ENCODE assay signal across 17 cellular contexts in the genomic region with DNA sequence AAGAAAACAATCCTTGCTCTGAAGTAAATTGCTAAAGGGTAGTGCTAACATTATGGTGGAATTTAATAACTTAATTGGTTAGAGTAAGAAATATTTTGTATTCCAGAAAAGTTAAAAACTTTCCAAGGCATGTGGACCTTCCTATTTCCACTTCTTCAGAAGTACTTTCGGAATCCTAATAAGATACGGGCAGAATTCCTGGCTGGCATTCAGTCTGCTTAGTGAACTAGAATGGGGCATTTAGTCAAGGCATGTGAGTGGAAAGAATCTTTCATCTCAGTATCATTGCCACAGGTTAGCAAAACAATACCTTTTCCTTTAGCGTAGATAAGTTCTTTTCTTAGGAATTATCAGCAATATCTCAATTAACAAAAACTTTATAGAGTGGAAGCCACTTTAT.
DNase-seq lines count a peak whose midpoint lies in the region; ATAC-seq, FAIRE-seq and TF ChIP-seq lines count a peak whose summit lies in the region.
"Had no signal": no experiment of that assay in that cellular context is flagged by ENCODE, and none has a peak within 500 bp of the region (broad histone marks: within the 10 kb centered on the region; RNA-seq: fewer than 3 reads in every experiment).

No MANE protein-coding gene starts in this region.

- H2BK5ac ChIP-seq in IMR-90 (ENCODE audit: low read depth, low read length, poor library complexity, severe bottlenecking) = peak overlapping the region; percentile 39

- H4K8ac ChIP-seq in IMR-90 (ENCODE audit: low read depth in 2 of 2, low read length in 2 of 2) = peak overlapping the region in 1 of 2 experiments; percentile 47; a peak in 1 of 4 replicates

- peaks cover 51% of the 10 kb centered on the region for H3K4me1 Mint-ChIP-seq in astrocyte (ENCODE audit: low read depth, unreplicated experiment)

- TF ChIP-seq POLR2A in IMR-90 (IDR thresholded peaks at IDR 0.05; ENCODE audit: low read depth, low read length) = no peak

- intact Hi-C loops in IMR-90 (cut with micrococcal nuclease) = no loop called here

- DNase-seq in IMR-90 (no peak), astrocyte (ENCODE audit: low read depth) (peak; percentile 27), kidney tubule cell (ENCODE audit: low spot score) (peak; percentile 4), smooth muscle cell (lab: John Stamatoyannopoulos, UW; ENCODE audit: unreplicated experiment) (no peak), islet precursor cell (no peak)
- DNase-seq: BE2C; CD4-positive, alpha-beta memory T cell; DMS153; DMS79 treated with DMSO at 0.1 percent for 48 hours; EL; HCEC 1CT; HFFc6 had no signal

- TF ChIP-seq CTCF in IMR-90 (conservative IDR thresholded peaks at IDR 0.05; ENCODE audit: low read depth, low read length) (no peak), astrocyte (IDR thresholded peaks at IDR 0.05; ENCODE audit: insufficient read depth, low read depth, low read length) (no peak), smooth muscle cell (IDR thresholded peaks at IDR 0.05; ENCODE audit: borderline replicate concordance, insufficient read depth, poor library complexity, severe bottlenecking) (no peak)

- no CpG with 5 or more reads among the region's 3 CpGs for WGBS in IMR-90 (ENCODE audit: extremely low coverage in 2 of 2, insufficient read length in 1 of 2), 2 experiments
- 94% methylated on average over 3 of the region's 3 CpGs for WGBS in smooth muscle cell (ENCODE audit: low lambda C conversion rate)

- peaks cover 26% of the 10 kb centered on the region for H3K36me3 ChIP-seq in IMR-90 (ENCODE audit: control insufficient read depth, insufficient read depth, low read length)
- H3K36me3 ChIP-seq in astrocyte (ENCODE audit: insufficient read depth, low read length) = peaks cover 7% of the 10 kb centered on the region
- H3K36me3 ChIP-seq in smooth muscle cell (ENCODE audit: low read depth) = no peaks in the 10 kb centered on the region
- H3K36me3 ChIP-seq: BE2C had no signal

- H3K9me1 ChIP-seq in IMR-90 (ENCODE audit: insufficient read depth, low read length) = peaks cover 22% of the 10 kb centered on the region

- no peak overlapping the region for H3K4me3 Mint-ChIP-seq in astrocyte (ENCODE audit: unreplicated experiment)
- H3K4me3 Mint-ChIP-seq: CD4-positive, alpha-beta memory T cell; HFFc6 had no signal

- no TSS peak for BruUV-seq in IMR-90 (replicated peaks; lab: Mats Ljungman, UMichigan)

- no peak overlapping the region for H3K27ac Mint-ChIP-seq in astrocyte (ENCODE audit: unreplicated experiment)
- H3K27ac Mint-ChIP-seq: CD4-positive, alpha-beta memory T cell; HFFc6 had no signal

- H4K91ac ChIP-seq in IMR-90 (ENCODE audit: insufficient read depth, low read depth, low read length) = no peak overlapping the region

- POLR2A ChIA-PET in IMR-90 (lab: Charles Lee; ENCODE audit: unreplicated experiment) = interaction anchor here (0.7 kb wide), 1 partner anchor 26 kb away, joined by 14 read pairs; no protein-coding TSS in a partner anchor

- peaks cover 22% of the 10 kb centered on the region for H3K4me1 ChIP-seq in IMR-90 (ENCODE audit: control insufficient read depth, insufficient read depth, low read length)
- H3K4me1 ChIP-seq in astrocyte (ENCODE audit: insufficient read depth, low read length) = peaks cover 47% of the 10 kb centered on the region
- peaks cover 28% of the 10 kb centered on the region for H3K4me1 ChIP-seq in smooth muscle cell (ENCODE audit: low read depth)
- H3K4me1 ChIP-seq: A549 had no signal

- H2BK20ac ChIP-seq in IMR-90 (ENCODE audit: low read depth, low read length) = peak overlapping the region; percentile 43; the same call in 1 of the 2 replicates

- no peak overlapping the region for H3K9ac ChIP-seq in IMR-90 (ENCODE audit: low read depth, low read length)
- no peak overlapping the region for H3K9ac ChIP-seq in astrocyte (ENCODE audit: low read length)
- no peak overlapping the region for H3K9ac ChIP-seq in smooth muscle cell (ENCODE audit: low read depth)

- H3K4me3 ChIP-seq in IMR-90 (ENCODE audit: insufficient read depth, low read depth, low read length) (no peak overlapping the region), astrocyte (ENCODE audit: insufficient read depth, low read depth, low read length) (no peak overlapping the region), smooth muscle cell (no peak overlapping the region)
- H3K4me3 ChIP-seq: A549 had no signal

- H3K9me3 ChIP-seq in IMR-90 (ENCODE audit: control insufficient read depth, insufficient read depth, low read length) = no peaks in the 10 kb centered on the region
- H3K9me3 ChIP-seq in astrocyte (ENCODE audit: insufficient read depth, low read depth, low read length) = no peaks in the 10 kb centered on the region
- no peaks in the 10 kb centered on the region for H3K9me3 ChIP-seq in smooth muscle cell (replicated peaks; ENCODE audit: low read depth)
- H3K9me3 ChIP-seq: A549, BE2C had no signal

- CTCF ChIA-PET in IMR-90 (lab: Yijun Ruan, JAX) = interaction anchor here (1.6 kb wide), 1 partner anchor 74 kb away, joined by 4 read pairs; no protein-coding TSS in a partner anchor

- H2BK120ac ChIP-seq in IMR-90 (ENCODE audit: low read depth, low read length) = peak overlapping the region; percentile 73; the same call in 1 of the 2 replicates

- H3K56ac ChIP-seq in IMR-90 (ENCODE audit: extremely low read depth, insufficient read depth, low read length) = no peak overlapping the region

- H3K4ac ChIP-seq in IMR-90 (ENCODE audit: low read depth, low read length) = peak overlapping the region; percentile 18; the same call in 1 of the 2 replicates

- dilution Hi-C loops in IMR-90 (cut with HindIII; ENCODE audit: low sequenced_read_pairs, unreplicated experiment) = no loop called here

- H3K27me3 ChIP-seq in IMR-90 (ENCODE audit: control insufficient read depth, insufficient read depth, low read length) = no peaks in the 10 kb centered on the region
- H3K27me3 ChIP-seq in astrocyte (ENCODE audit: insufficient read depth, low read length) = no peaks in the 10 kb centered on the region
- H3K27me3 ChIP-seq in smooth muscle cell (ENCODE audit: low read depth) = no peaks in the 10 kb centered on the region
- H3K27me3 ChIP-seq: BE2C had no signal

- H2BK15ac ChIP-seq in IMR-90 (ENCODE audit: low read depth, low read length) = peak overlapping the region; percentile 77; the same call in 1 of the 3 replicates

- no peaks in the 10 kb centered on the region for H3K27me3 Mint-ChIP-seq in astrocyte (ENCODE audit: low read depth, unreplicated experiment)

- no peak for TF ChIP-seq RAD21 in IMR-90 (IDR thresholded peaks at IDR 0.05; ENCODE audit: low read length)

- H3K27ac ChIP-seq in IMR-90 (ENCODE audit: insufficient read depth, low read length) (no peak overlapping the region), astrocyte (ENCODE audit: low read depth, low read length) (no peak overlapping the region), smooth muscle cell (ENCODE audit: low read depth) (peak overlapping the region; percentile 45)
- H3K27ac ChIP-seq: A549 had no signal

- H3K79me2 ChIP-seq in astrocyte (ENCODE audit: insufficient read depth, low read length) (peaks cover 4% of the 10 kb centered on the region), smooth muscle cell (ENCODE audit: low read depth) (peaks cover 7% of the 10 kb centered on the region)

- no peak for FAIRE-seq in astrocyte (lab: Jason Lieb, UNC)
- FAIRE-seq: A549, D721Med, G401.6, GM19239 had no signal

- no peaks in the 10 kb centered on the region for H4K20me1 ChIP-seq in IMR-90 (ENCODE audit: insufficient read depth, low read length)
- no peaks in the 10 kb centered on the region for H4K20me1 ChIP-seq in astrocyte (ENCODE audit: insufficient read depth, low read length)
- no peaks in the 10 kb centered on the region for H4K20me1 ChIP-seq in smooth muscle cell (ENCODE audit: low read depth)

- H3K23ac ChIP-seq in IMR-90 (ENCODE audit: low read depth, low read length) = no peak overlapping the region

- no peak overlapping the region for H2AK5ac ChIP-seq in IMR-90 (ENCODE audit: low read depth, low read length)

- peaks cover 12% of the 10 kb centered on the region for H3F3A ChIP-seq in smooth muscle cell (ENCODE audit: low read depth)

- H4K5ac ChIP-seq in IMR-90 (ENCODE audit: low read depth, low read length) = no peak overlapping the region

- no peak overlapping the region for H2AFZ ChIP-seq in IMR-90 (replicated peaks; ENCODE audit: low read length, poor library complexity)
- H2AFZ ChIP-seq in astrocyte (ENCODE audit: low read depth, low read length) = no peak overlapping the region
- no peak overlapping the region for H2AFZ ChIP-seq in smooth muscle cell (ENCODE audit: low read depth)

- peaks cover 13% of the 10 kb centered on the region for H3K36me3 Mint-ChIP-seq in astrocyte (ENCODE audit: low read depth, unreplicated experiment)
- H3K36me3 Mint-ChIP-seq: CD4-positive, alpha-beta memory T cell had no signal

- peaks cover 18 to 49% of the 10 kb centered on the region in 2 experiments for H3K79me1 ChIP-seq in IMR-90 (ENCODE audit: low read depth in 1 of 2, low read length in 2 of 2)

- H3K14ac ChIP-seq in IMR-90 (replicated peaks; ENCODE audit: low read depth, low read length) = peak overlapping the region; percentile 62; the same call in 1 of the 2 replicates

- H3K4me2 ChIP-seq in IMR-90 (ENCODE audit: low read depth, low read length) = no peak overlapping the region
- H3K4me2 ChIP-seq in astrocyte (ENCODE audit: low read length) = no peak overlapping the region
- H3K4me2 ChIP-seq in smooth muscle cell = no peak overlapping the region
- H3K4me2 ChIP-seq: A549 had no signal

- ATAC-seq in IMR-90 (ENCODE audit: low read depth) (no peak), HG03196 (IDR thresholded peaks at IDR 0.05; ENCODE audit: unreplicated experiment) (no peak)
- ATAC-seq: A549 had no signal

- in situ Hi-C loops in IMR-90 (cut with MboI; ENCODE audit: low sequenced_read_pairs) = no loop called here

- H3K9me3 Mint-ChIP-seq in astrocyte (ENCODE audit: unreplicated experiment) = peaks cover 2% of the 10 kb centered on the region
- H3K9me3 Mint-ChIP-seq: CD4-positive, alpha-beta memory T cell; HFFc6 had no signal

- H2AK9ac ChIP-seq in IMR-90 (replicated peaks; ENCODE audit: low read depth, low read length, poor library complexity) = no peak overlapping the region

- H3K18ac ChIP-seq in IMR-90 (ENCODE audit: low read depth, low read length) = peak overlapping the region; percentile 43; the same call in 1 of the 2 replicates

TF ChIP-seq in IMR-90, 13 proteins besides CTCF, POLR2A, EP300 and RAD21 (continues in another document):
- TF ChIP-seq MXI1 (IDR thresholded peaks at IDR 0.05; ENCODE audit: borderline replicate concordance, low read depth, low read length) (no peak), MAFK (IDR thresholded peaks at IDR 0.05; ENCODE audit: low read depth, low read length) (no peak), NFE2L2 (IDR thresholded peaks at IDR 0.05; ENCODE audit: low read depth, low read length) (no peak), RFX5 (IDR thresholded peaks at IDR 0.05; ENCODE audit: low read depth, low read length) (no peak)
- TF ChIP-seq, protein P1, sequence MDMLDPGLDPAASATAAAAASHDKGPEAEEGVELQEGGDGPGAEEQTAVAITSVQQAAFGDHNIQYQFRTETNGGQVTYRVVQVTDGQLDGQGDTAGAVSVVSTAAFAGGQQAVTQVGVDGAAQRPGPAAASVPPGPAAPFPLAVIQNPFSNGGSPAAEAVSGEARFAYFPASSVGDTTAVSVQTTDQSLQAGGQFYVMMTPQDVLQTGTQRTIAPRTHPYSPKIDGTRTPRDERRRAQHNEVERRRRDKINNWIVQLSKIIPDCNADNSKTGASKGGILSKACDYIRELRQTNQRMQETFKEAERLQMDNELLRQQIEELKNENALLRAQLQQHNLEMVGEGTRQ (IDR thresholded peaks at IDR 0.05; ENCODE audit: low read depth, low read length) = no peak

Comparison
In these comparisons a context has a peak if more than half of its experiments do, and no peak if none do; other contexts are left out.
1. DNase-seq: peak in astrocyte (single experiment) and kidney tubule cell (single experiment); none in IMR-90 (single experiment), smooth muscle cell (single experiment) and islet precursor cell (single experiment).